In the genomic region with DNA sequence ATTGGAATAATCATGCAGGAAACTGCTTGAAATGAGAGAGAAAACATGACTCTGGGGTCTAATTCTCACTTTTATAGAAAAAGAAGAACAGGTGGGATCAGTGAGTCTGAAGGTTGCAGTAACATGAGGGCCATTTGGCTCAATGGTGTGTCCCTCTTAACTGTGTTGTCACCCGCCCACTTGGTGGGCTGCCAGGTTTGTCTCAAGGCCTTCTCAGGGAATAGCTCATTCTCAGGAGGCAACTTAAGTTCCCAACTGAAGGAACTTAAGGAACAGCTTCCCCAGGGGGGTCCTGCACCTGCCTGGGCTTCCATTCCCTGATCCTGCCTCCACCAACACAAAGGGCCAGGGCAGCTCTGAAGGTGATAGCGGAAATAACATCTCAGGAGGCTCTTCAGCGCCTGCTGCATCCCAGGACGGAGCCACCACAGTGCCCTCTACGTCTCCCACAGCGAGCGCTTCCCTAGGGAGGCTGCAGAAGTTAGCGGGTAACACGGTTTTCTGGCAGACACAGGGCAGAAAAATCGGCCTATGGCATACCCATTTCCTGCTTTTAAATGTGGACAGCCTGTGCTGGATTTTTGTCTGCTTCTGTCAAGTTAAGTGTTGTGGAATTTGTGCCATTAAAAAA, we compare ENCODE assay signal across 16 cellular contexts.
DNase-seq lines count a peak whose midpoint lies in the region; ATAC-seq, FAIRE-seq and TF ChIP-seq lines count a peak whose summit lies in the region.
"Had no signal": no experiment of that assay in that cellular context is flagged by ENCODE, and none has a peak within 500 bp of the region (broad histone marks: within the 10 kb centered on the region; RNA-seq: fewer than 3 reads in every experiment).

No MANE protein-coding gene starts in this region.

- H3K27me3 Mint-ChIP-seq in WTC11 (ENCODE audit: low read depth): no peaks in the 10 kb centered on the region; the same call in 1 of the 2 replicates

- 64 to 69% methylated on average over 10 of the region's 10 CpGs for WGBS in pancreas, 2 donors

- no peak overlapping the region for H3K4me3 Mint-ChIP-seq in WTC11
- H3K4me3 Mint-ChIP-seq: CD14-positive monocyte, IgD-negative memory B cell had no signal

- peaks cover 27% of the 10 kb centered on the region for H3K36me3 Mint-ChIP-seq in WTC11
- H3K36me3 Mint-ChIP-seq: IgD-negative memory B cell had no signal

- FAIRE-seq in pancreas (lab: Jason Lieb, UNC): no peak
- FAIRE-seq: A549, RCC 7860 had no signal

- ATAC-seq in WTC11: no peak
- ATAC-seq in pancreas: peak; percentile 49 to 65 (median 64)
- ATAC-seq in SK-N-SH treated with all-trans-retinoic acid at 6 μM for 48 hours: no peak
- ATAC-seq in HG03354 (IDR thresholded peaks at IDR 0.05; ENCODE audit: poor library complexity, severe bottlenecking, unreplicated experiment): no peak
- ATAC-seq in GM19351 (IDR thresholded peaks at IDR 0.05; ENCODE audit: unreplicated experiment): no peak
- ATAC-seq: A549 had no signal

- peaks cover 64% of the 10 kb centered on the region for H3K4me1 Mint-ChIP-seq in WTC11
- H3K4me1 Mint-ChIP-seq: CD14-positive monocyte, IgD-negative memory B cell had no signal

- H3K27ac Mint-ChIP-seq in WTC11: peak overlapping the region; percentile 58; the same call in 1 of the 2 replicates
- H3K27ac Mint-ChIP-seq: IgD-negative memory B cell had no signal

- CTCF ChIA-PET in WTC11 (lab: Charles Lee): interaction anchor here (0.7 to 1.1 kb wide), 2 partner anchors 38 to 418 kb away, joined by 3 to 6 read pairs; no protein-coding TSS in a partner anchor

- POLR2A ChIA-PET in WTC11 (lab: Charles Lee): no interaction called here

- no peaks in the 10 kb centered on the region for H3K27me3 ChIP-seq in pancreas

- H3K36me3 ChIP-seq in pancreas: peaks cover 0 to 8% (median 0%) of the 10 kb centered on the region in 3 donors

- no peak for TF ChIP-seq CTCF in WTC11 (IDR thresholded peaks at IDR 0.05)
- no peak for TF ChIP-seq CTCF in pancreas (IDR thresholded peaks at IDR 0.05)

- peaks cover 24 to 30% (median 24%) of the 10 kb centered on the region in 3 donors for H3K4me1 ChIP-seq in pancreas

- peak; percentile 28 for DNase-seq in DMS79 (lab: John Stamatoyannopoulos, UW)
- peak; percentile 12 for DNase-seq in NCI-H2029 treated with DMSO at 0.1 percent for 48 hours (lab: John Stamatoyannopoulos, UW)
- no peak for DNase-seq in WTC11 (ENCODE audit: low spot score)
- peak; percentile 67 to 88 (median 74) for DNase-seq in pancreas
- no peak for DNase-seq in effector CD4-positive, alpha-beta T cell
- DNase-seq: COR-L47, DMS153, NCI-H1436, NCI-H2107 had no signal

- no peak overlapping the region for H3K4me3 ChIP-seq in pancreas
- H3K4me3 ChIP-seq: A549 had no signal

- H3K9me3 Mint-ChIP-seq in WTC11: no peaks in the 10 kb centered on the region
- H3K9me3 Mint-ChIP-seq: IgD-negative memory B cell had no signal

- H3K27ac ChIP-seq in pancreas: peak overlapping the region; percentile 1 to 62 (median 28)
- H3K27ac ChIP-seq: A549 had no signal

- intact Hi-C loops in pancreas (cut with DNase I): no loop called here

- H3K9me3 ChIP-seq in pancreas: no peaks in the 10 kb centered on the region
- H3K9me3 ChIP-seq: A549 had no signal

TF ChIP-seq in WTC11, 78 proteins besides CTCF, POLR2A, EP300 and RAD21:
- TF ChIP-seq NR2C2 (CRISPR knock-in tag; IDR thresholded peaks at IDR 0.05): no peak
- TF ChIP-seq PRRX2 (CRISPR knock-in tag; IDR thresholded peaks at IDR 0.05): no peak
- TF ChIP-seq, protein P1, sequence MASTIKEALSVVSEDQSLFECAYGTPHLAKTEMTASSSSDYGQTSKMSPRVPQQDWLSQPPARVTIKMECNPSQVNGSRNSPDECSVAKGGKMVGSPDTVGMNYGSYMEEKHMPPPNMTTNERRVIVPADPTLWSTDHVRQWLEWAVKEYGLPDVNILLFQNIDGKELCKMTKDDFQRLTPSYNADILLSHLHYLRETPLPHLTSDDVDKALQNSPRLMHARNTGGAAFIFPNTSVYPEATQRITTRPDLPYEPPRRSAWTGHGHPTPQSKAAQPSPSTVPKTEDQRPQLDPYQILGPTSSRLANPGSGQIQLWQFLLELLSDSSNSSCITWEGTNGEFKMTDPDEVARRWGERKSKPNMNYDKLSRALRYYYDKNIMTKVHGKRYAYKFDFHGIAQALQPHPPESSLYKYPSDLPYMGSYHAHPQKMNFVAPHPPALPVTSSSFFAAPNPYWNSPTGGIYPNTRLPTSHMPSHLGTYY (CRISPR knock-in tag; IDR thresholded peaks at IDR 0.05): no peak
- TF ChIP-seq ZNF138 (CRISPR knock-in tag; conservative IDR thresholded peaks at IDR 0.05): no peak
- TF ChIP-seq KAT7 (CRISPR knock-in tag; IDR thresholded peaks at IDR 0.05; ENCODE audit: borderline replicate concordance): no peak
- no peak for TF ChIP-seq ZBTB21 (CRISPR knock-in tag; IDR thresholded peaks at IDR 0.05; ENCODE audit: borderline replicate concordance)
- no peak for TF ChIP-seq SMAD4 (CRISPR knock-in tag; IDR thresholded peaks at IDR 0.05)
- no peak for TF ChIP-seq ZNF232 (CRISPR knock-in tag; IDR thresholded peaks at IDR 0.05)
- no peak for TF ChIP-seq OVOL2 (CRISPR knock-in tag; IDR thresholded peaks at IDR 0.05; ENCODE audit: borderline replicate concordance)
TF ChIP-seq in WTC11: peak in this region for 0.

TF ChIP-seq in SK-N-SH treated with all-trans-retinoic acid at 6 μM for 48 hours, 23 proteins besides CTCF, POLR2A, EP300 and RAD21:
- TF ChIP-seq POU6F1 (CRISPR knock-in tag; IDR thresholded peaks at IDR 0.05; ENCODE audit: borderline replicate concordance, low read depth) (no peak), ESRRG (CRISPR knock-in tag; IDR thresholded peaks at IDR 0.05) (no peak)
- TF ChIP-seq, protein P2, sequence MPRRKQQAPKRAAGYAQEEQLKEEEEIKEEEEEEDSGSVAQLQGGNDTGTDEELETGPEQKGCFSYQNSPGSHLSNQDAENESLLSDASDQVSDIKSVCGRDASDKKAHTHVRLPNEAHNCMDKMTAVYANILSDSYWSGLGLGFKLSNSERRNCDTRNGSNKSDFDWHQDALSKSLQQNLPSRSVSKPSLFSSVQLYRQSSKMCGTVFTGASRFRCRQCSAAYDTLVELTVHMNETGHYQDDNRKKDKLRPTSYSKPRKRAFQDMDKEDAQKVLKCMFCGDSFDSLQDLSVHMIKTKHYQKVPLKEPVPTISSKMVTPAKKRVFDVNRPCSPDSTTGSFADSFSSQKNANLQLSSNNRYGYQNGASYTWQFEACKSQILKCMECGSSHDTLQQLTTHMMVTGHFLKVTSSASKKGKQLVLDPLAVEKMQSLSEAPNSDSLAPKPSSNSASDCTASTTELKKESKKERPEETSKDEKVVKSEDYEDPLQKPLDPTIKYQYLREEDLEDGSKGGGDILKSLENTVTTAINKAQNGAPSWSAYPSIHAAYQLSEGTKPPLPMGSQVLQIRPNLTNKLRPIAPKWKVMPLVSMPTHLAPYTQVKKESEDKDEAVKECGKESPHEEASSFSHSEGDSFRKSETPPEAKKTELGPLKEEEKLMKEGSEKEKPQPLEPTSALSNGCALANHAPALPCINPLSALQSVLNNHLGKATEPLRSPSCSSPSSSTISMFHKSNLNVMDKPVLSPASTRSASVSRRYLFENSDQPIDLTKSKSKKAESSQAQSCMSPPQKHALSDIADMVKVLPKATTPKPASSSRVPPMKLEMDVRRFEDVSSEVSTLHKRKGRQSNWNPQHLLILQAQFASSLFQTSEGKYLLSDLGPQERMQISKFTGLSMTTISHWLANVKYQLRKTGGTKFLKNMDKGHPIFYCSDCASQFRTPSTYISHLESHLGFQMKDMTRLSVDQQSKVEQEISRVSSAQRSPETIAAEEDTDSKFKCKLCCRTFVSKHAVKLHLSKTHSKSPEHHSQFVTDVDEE (CRISPR knock-in tag; IDR thresholded peaks at IDR 0.05): no peak

Comparison
In these comparisons a context has a peak if more than half of its experiments do, and no peak if none do; other contexts are left out.
1. DNase-seq: peak in DMS79 (single experiment), NCI-H2029 treated with DMSO at 0.1 percent for 48 hours (single experiment) and pancreas (6 of 6); none in WTC11 (single experiment) and effector CD4-positive, alpha-beta T cell (single experiment).
2. ATAC-seq: peak in pancreas (4 of 4); none in WTC11 (single experiment), SK-N-SH treated with all-trans-retinoic acid at 6 μM for 48 hours (single experiment), HG03354 (single experiment) and GM19351 (single experiment).